In genomic region chr10:92575961-92576360, GRCh38 we compare ENCODE assay signal across 1 cellular context.
TF ChIP-seq lines count a peak whose summit lies in the region.

No MANE protein-coding gene starts in this region.

TF ChIP-seq in HEK293, 187 proteins besides CTCF, POLR2A, EP300 and RAD21 (continued from another document):
- TF ChIP-seq, protein P1, sequence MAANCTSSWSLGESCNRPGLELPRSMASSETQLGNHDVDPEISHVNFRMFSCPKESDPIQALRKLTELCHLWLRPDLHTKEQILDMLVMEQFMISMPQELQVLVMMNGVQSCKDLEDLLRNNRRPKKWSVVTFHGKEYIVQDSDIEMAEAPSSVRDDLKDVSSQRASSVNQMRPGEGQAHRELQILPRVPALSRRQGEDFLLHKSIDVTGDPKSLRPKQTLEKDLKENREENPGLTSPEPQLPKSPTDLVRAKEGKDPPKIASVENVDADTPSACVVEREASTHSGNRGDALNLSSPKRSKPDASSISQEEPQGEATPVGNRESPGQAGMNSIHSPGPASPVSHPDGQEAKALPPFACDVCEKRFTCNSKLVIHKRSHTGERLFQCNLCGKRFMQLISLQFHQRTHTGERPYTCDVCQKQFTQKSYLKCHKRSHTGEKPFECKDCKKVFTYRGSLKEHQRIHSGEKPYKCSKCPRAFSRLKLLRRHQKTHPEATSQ (tag by site-specific recombination; IDR thresholded peaks at IDR 0.05) = no peak
- TF ChIP-seq ZNF311 (tag by site-specific recombination; IDR thresholded peaks at IDR 0.05; ENCODE audit: borderline replicate concordance) (no peak), ZSCAN23 (tag by site-specific recombination; IDR thresholded peaks at IDR 0.05) (no peak), SP7 (tag by site-specific recombination; IDR thresholded peaks at IDR 0.05) (0 out of 2 replicates have a peak, but pooled peaks have one; percentile 18), ZFP69B (tag by site-specific recombination; IDR thresholded peaks at IDR 0.05) (no peak)
